In genomic region chr9:114094971-114095370, GRCh38 we compare ENCODE assay signal across 15 cellular contexts. TPM values are rescaled to one million over a fixed set of nuclear protein-coding genes. Genes with fewer than 3 reads are reported as not detected.
A peak's percentile ranks its signal among the peaks of the same experiment; 100 is the strongest.
DNase-seq lines count a peak whose midpoint lies in the region; ATAC-seq and TF ChIP-seq lines count a peak whose summit lies in the region.
"Had no signal": no experiment of that assay in that cellular context is flagged by ENCODE, and none has a peak within 500 bp of the region (broad histone marks: within the 10 kb centered on the region; RNA-seq: fewer than 3 reads in every experiment).

No MANE protein-coding gene starts in this region.

- H3K27ac ChIP-seq in BLaER1 (peak overlapping the region; percentile 79), RWPE2 (ENCODE audit: poor library complexity, severe bottlenecking) (no peak overlapping the region), spleen (no peak overlapping the region)
- H3K27ac ChIP-seq: A549 had no signal

- H3K4me2 ChIP-seq in BLaER1, result peak overlapping the region; percentile 98
- H3K4me2 ChIP-seq: A549 had no signal

- H3K4me1 ChIP-seq in BLaER1 (peaks cover 80% of the 10 kb centered on the region), RWPE2 (ENCODE audit: insufficient read depth, poor library complexity, severe bottlenecking) (no peaks in the 10 kb centered on the region), spleen (peaks cover 0 to 26% (median 14%) of the 10 kb centered on the region in 6 donors)
- H3K4me1 ChIP-seq: BE2C had no signal

- intact Hi-C loops in spleen (cut with DNase I; ENCODE audit: low total_unique reads) (no loop called here), Right ventricle myocardium inferior (cut with DNase I) (no loop called here)

- no peaks in the 10 kb centered on the region for H4K20me1 ChIP-seq in BLaER1

- H3K9ac ChIP-seq in BLaER1, result peak overlapping the region; percentile 45; the same call in 1 of the 2 replicates

- DNase-seq in RWPE2 (ENCODE audit: low spot score) (peak; percentile 40), mesenteric fat pad (ENCODE audit: low spot score) (peak; percentile 76), spleen (peak; percentile 66), COR-L47 (lab: John Stamatoyannopoulos, UW) (no peak), Right ventricle myocardium inferior (ENCODE audit: missing footprints) (no peak), NCI-H2029 treated with DMSO at 0.1 percent for 48 hours (lab: John Stamatoyannopoulos, UW) (no peak)
- DNase-seq: BE2C; CD8-positive, alpha-beta memory T cell; DMS53; GF-D8; IMR-90 had no signal

- H3K4me3 ChIP-seq in BLaER1 (peak overlapping the region; percentile 41; the same call in 1 of the 2 replicates), RWPE2 (ENCODE audit: severe bottlenecking) (no peak overlapping the region), spleen (no peak overlapping the region)
- H3K4me3 ChIP-seq: A549 had no signal

- 84 to 94% (median 92%) methylated on average over 6 to 12 of the region's 12 CpGs for WGBS in spleen, 5 donors

- no peaks in the 10 kb centered on the region for H3K27me3 ChIP-seq in BLaER1
- H3K27me3 ChIP-seq in RWPE2 (ENCODE audit: insufficient read depth, poor library complexity, severe bottlenecking), result no peaks in the 10 kb centered on the region
- peaks cover 0 to 67% (median 21%) of the 10 kb centered on the region in 7 donors for H3K27me3 ChIP-seq in spleen (replicated peaks in 1 of 7)

- no peak for TF ChIP-seq CTCF in RWPE2 (IDR thresholded peaks at IDR 0.05; ENCODE audit: poor library complexity, severe bottlenecking)
- TF ChIP-seq CTCF in spleen (IDR thresholded peaks at IDR 0.05 in 8 of 11, conservative IDR thresholded peaks at IDR 0.05 in 3 of 11), result no peak

- TF ChIP-seq POLR2A in spleen (IDR thresholded peaks at IDR 0.05), result no peak

- H3K9me3 ChIP-seq in BLaER1, result no peaks in the 10 kb centered on the region
- H3K9me3 ChIP-seq in RWPE2 (ENCODE audit: severe bottlenecking), result no peaks in the 10 kb centered on the region
- no peaks in the 10 kb centered on the region for H3K9me3 ChIP-seq in spleen
- H3K9me3 ChIP-seq: A549 had no signal

- ATAC-seq in RWPE2 (ENCODE audit: low read depth), result no peak
- ATAC-seq in Right ventricle myocardium inferior, result no peak
- ATAC-seq: A549 had no signal

- H3K36me3 ChIP-seq in BLaER1, result peaks cover 56% of the 10 kb centered on the region
- no peaks in the 10 kb centered on the region for H3K36me3 ChIP-seq in RWPE2 (ENCODE audit: low read depth)
- no peaks in the 10 kb centered on the region for H3K36me3 ChIP-seq in spleen
- H3K36me3 ChIP-seq: BE2C had no signal

RNA-seq across cellular contexts. Expression of gene KIF12, which starts 4.1 kb away (rescaled TPM):
- total RNA-seq in mesenteric fat pad (0.84 TPM), spleen (1 to 10 TPM in 2 of 7 donors, not detected in 5; 1.0 to 1.5 TPM), Right ventricle myocardium inferior (not detected)
- polyA plus RNA-seq in spleen, result under 1 TPM; 0.20 to 0.26 (median 0.23) TPM
- total RNA-seq: CD8-positive, alpha-beta memory T cell; H4; IMR-90 had no signal
- polyA plus RNA-seq: AG04450; CD8-positive, alpha-beta memory T cell; IMR-90 had no signal

RNA-seq across cellular contexts. Expression of gene AMBP, which starts 16.9 kb away (rescaled TPM):
- total RNA-seq in mesenteric fat pad (not detected), spleen (1 to 10 TPM in 1 of 7 donors, not detected in 6; 1.6 TPM), Right ventricle myocardium inferior (not detected)
- under 1 TPM in 2 of 3 donors, not detected in 1; 0.09 to 0.12 TPM for polyA plus RNA-seq in spleen
- total RNA-seq: CD8-positive, alpha-beta memory T cell; IMR-90 had no signal
- polyA plus RNA-seq: CD8-positive, alpha-beta memory T cell; IMR-90 had no signal

Comparison
In these comparisons a context has a peak if more than half of its experiments do, and no peak if none do; other contexts are left out.
1. DNase-seq: peak in RWPE2 (single experiment), mesenteric fat pad (single experiment) and spleen (single experiment); none in COR-L47 (single experiment), Right ventricle myocardium inferior (single experiment) and NCI-H2029 treated with DMSO at 0.1 percent for 48 hours (single experiment).